Comparison of ENCODE assay signal across 14 cellular contexts in genomic region chr6:39929733-39930461, GRCh38. TPM values are rescaled to one million over a fixed set of nuclear protein-coding genes. Genes with fewer than 3 reads are reported as not detected.
A peak's percentile ranks its signal among the peaks of the same experiment; 100 is the strongest.
DNase-seq lines count a peak whose midpoint lies in the region; ATAC-seq and TF ChIP-seq lines count a peak whose summit lies in the region.
"Had no signal": no experiment of that assay in that cellular context is flagged by ENCODE, and none has a peak within 500 bp of the region (broad histone marks: within the 10 kb centered on the region; RNA-seq: fewer than 3 reads in every experiment).

No MANE protein-coding gene starts in this region.

- H3K27ac ChIP-seq in gastroesophageal sphincter = peak overlapping the region in 3 of 4 donors; percentile 1 to 89 (median 32)
- H3K27ac ChIP-seq in skeletal muscle tissue (ENCODE audit: low read depth, low read length) = peak overlapping the region; percentile 31
- no peak overlapping the region for H3K27ac ChIP-seq in left lung
- H3K27ac ChIP-seq: BLaER1 treated with 17β-estradiol and CSF1 and Interleukin-3, amounts not matched to agents 10 nM and 100 nM; SJSA1 had no signal

- peaks cover 8% of the 10 kb centered on the region for H3K9me3 Mint-ChIP-seq in WTC11
- H3K9me3 Mint-ChIP-seq: IgD-negative memory B cell had no signal

- peaks cover 0 to 69% (median 32%) of the 10 kb centered on the region in 3 donors for H3K4me1 ChIP-seq in gastroesophageal sphincter
- peaks cover 54 to 62% (median 61%) of the 10 kb centered on the region in 3 donors for H3K4me1 ChIP-seq in skeletal muscle tissue (ENCODE audit: control insufficient read depth in 3 of 3, insufficient read depth in 3 of 3, low read length in 3 of 3)
- H3K4me1 ChIP-seq in left lung = peaks cover 4 to 8% of the 10 kb centered on the region in 2 donors
- H3K4me1 ChIP-seq: BLaER1 treated with 17β-estradiol and CSF1 and Interleukin-3, amounts not matched to agents 10 nM and 100 nM had no signal

- H3K27me3 Mint-ChIP-seq in WTC11 (ENCODE audit: low read depth) = peaks cover 4% of the 10 kb centered on the region; the same call in 1 of the 2 replicates

- no peak overlapping the region for H3K4me3 Mint-ChIP-seq in WTC11
- H3K4me3 Mint-ChIP-seq: IgD-negative memory B cell had no signal

- TF ChIP-seq CTCF in WTC11 (IDR thresholded peaks at IDR 0.05) (no peak), gastroesophageal sphincter (IDR thresholded peaks at IDR 0.05) (no peak), left lung (IDR thresholded peaks at IDR 0.05) (no peak)

- peaks cover 37% of the 10 kb centered on the region for H3K36me3 Mint-ChIP-seq in WTC11
- H3K36me3 Mint-ChIP-seq: IgD-negative memory B cell had no signal

- ATAC-seq in WTC11 = no peak
- ATAC-seq in gastroesophageal sphincter = no peak
- ATAC-seq in left lung = no peak
- ATAC-seq in GM18873 (IDR thresholded peaks at IDR 0.05; ENCODE audit: low FRiP score, unreplicated experiment) = no peak

- H3K27me3 ChIP-seq in gastroesophageal sphincter (no peaks in the 10 kb centered on the region), skeletal muscle tissue (ENCODE audit: control insufficient read depth in 3 of 3, insufficient read depth in 3 of 3, low read length in 3 of 3) (no peaks in the 10 kb centered on the region), left lung (peaks cover 0 to 18% of the 10 kb centered on the region in 2 donors)
- H3K27me3 ChIP-seq: BLaER1 treated with 17β-estradiol and CSF1 and Interleukin-3, amounts not matched to agents 10 nM and 100 nM; SJSA1 had no signal

- CTCF ChIA-PET in WTC11 (lab: Charles Lee) = interaction anchor here (0.7 kb wide), 1 partner anchor 568 kb away, joined by 5 read pairs; no protein-coding TSS in a partner anchor

- TF ChIP-seq POLR2A in gastroesophageal sphincter (IDR thresholded peaks at IDR 0.05) = no peak

- peak overlapping the region in 2 of 3 donors; percentile 30 to 68 for H3K9ac ChIP-seq in skeletal muscle tissue (ENCODE audit: low read depth in 1 of 3, low read length in 3 of 3)
- H3K9ac ChIP-seq: BLaER1 treated with 17β-estradiol and CSF1 and Interleukin-3, amounts not matched to agents 10 nM and 100 nM had no signal

- H3K4me1 Mint-ChIP-seq in WTC11 = peaks cover 33% of the 10 kb centered on the region

- intact Hi-C loops in left lung (cut with DNase I) = no loop called here

- TF ChIP-seq EP300 in gastroesophageal sphincter (IDR thresholded peaks at IDR 0.05) = no peak

- H3K9me3 ChIP-seq in gastroesophageal sphincter = no peaks in the 10 kb centered on the region
- H3K9me3 ChIP-seq in skeletal muscle tissue (ENCODE audit: control insufficient read depth in 3 of 3, low read length in 3 of 3) = no peaks in the 10 kb centered on the region
- H3K9me3 ChIP-seq in left lung = no peaks in the 10 kb centered on the region
- H3K9me3 ChIP-seq: SJSA1 had no signal

- H3K4me3 ChIP-seq in gastroesophageal sphincter = no peak overlapping the region
- peak overlapping the region; percentile 32 to 41 (median 41) for H3K4me3 ChIP-seq in skeletal muscle tissue (ENCODE audit: low read length in 3 of 3)
- no peak overlapping the region for H3K4me3 ChIP-seq in left lung
- H3K4me3 ChIP-seq: BLaER1 treated with 17β-estradiol and CSF1 and Interleukin-3, amounts not matched to agents 10 nM and 100 nM; SJSA1 had no signal

- POLR2A ChIA-PET in WTC11 (lab: Charles Lee) = no interaction called here

- no peak overlapping the region for H3K27ac Mint-ChIP-seq in WTC11
- H3K27ac Mint-ChIP-seq: IgD-negative memory B cell had no signal

- DNase-seq in Daoy (ENCODE audit: low read depth) (peak; percentile 21), WTC11 (ENCODE audit: low spot score) (no peak), left lung (no peak)
- DNase-seq in activated naive CD4-positive, alpha-beta T cell treated with anti-CD3 and anti-CD28 coated beads, Interleukin-2, amount 50 U/mL, for 16 hours = no peak
- no peak for DNase-seq in effector CD8-positive, alpha-beta T cell (lab: John Stamatoyannopoulos, UW)
- DNase-seq: mammary epithelial cell; NCI-H2081; stimulated activated CD4-positive, alpha-beta T cell treated with anti-CD3 and anti-CD28 coated beads, Interleukin-2, amount 100 ng/mL, for 24 hours had no signal

- WGBS in gastroesophageal sphincter (ENCODE audit: low coverage in 1 of 2), 2 donors = 60 to 90% methylated on average over 2 to 7 of the region's 11 CpGs

- H3K36me3 ChIP-seq in gastroesophageal sphincter (peaks cover 0 to 21% of the 10 kb centered on the region in 2 donors), skeletal muscle tissue (ENCODE audit: control insufficient read depth in 3 of 3, insufficient read depth in 3 of 3, low read length in 3 of 3) (peaks cover 12 to 15% (median 13%) of the 10 kb centered on the region in 3 donors), left lung (peaks cover 0 to 13% of the 10 kb centered on the region in 2 donors)
- H3K36me3 ChIP-seq: BLaER1 treated with 17β-estradiol and CSF1 and Interleukin-3, amounts not matched to agents 10 nM and 100 nM; SJSA1 had no signal

TF ChIP-seq in WTC11, 78 proteins besides CTCF, POLR2A, EP300 and RAD21:
- TF ChIP-seq ZNF512 (CRISPR knock-in tag; IDR thresholded peaks at IDR 0.05; ENCODE audit: borderline replicate concordance) (no peak), E2F5 (CRISPR knock-in tag; IDR thresholded peaks at IDR 0.05) (no peak), ZNF121 (CRISPR knock-in tag; IDR thresholded peaks at IDR 0.05) (0 out of 2 replicates have a peak, but pooled peaks have one; percentile 28), ETV6 (CRISPR knock-in tag; IDR thresholded peaks at IDR 0.05) (no peak), MYBL2 (CRISPR knock-in tag; IDR thresholded peaks at IDR 0.05) (no peak), FOXK1 (CRISPR knock-in tag; IDR thresholded peaks at IDR 0.05) (no peak), ZBTB43 (CRISPR knock-in tag; IDR thresholded peaks at IDR 0.05) (no peak)

RNA-seq across cellular contexts. Expression of gene MOCS1, which starts 4.4 kb away (rescaled TPM):
- 8.8 and 13.2 TPM in 2 replicates for total RNA-seq in Daoy (2014; rRNA removed; shearing (Covaris generic))
- 17.6 to 20.5 TPM (median 18.5 TPM) in 3 replicates for total RNA-seq in WTC11 (2021)
- total RNA-seq in gastroesophageal sphincter = 10 to 100 TPM; 24.0 to 33.0 (median 29.3) TPM
- total RNA-seq in skeletal muscle tissue = 6.8 TPM
- 10 to 100 TPM; 18.0 to 22.1 TPM for total RNA-seq in left lung

Comparison
In these comparisons a context has a peak if more than half of its experiments do, and no peak if none do; other contexts are left out.
1. H3K27ac ChIP-seq: peak in gastroesophageal sphincter (3 of 4) and skeletal muscle tissue (single experiment); none in left lung (0 of 2).
2. H3K4me3 ChIP-seq: peak in skeletal muscle tissue (3 of 3); none in gastroesophageal sphincter (0 of 2) and left lung (0 of 2).